In genomic region chr13:90430127-90430526, GRCh38 we compare ENCODE assay signal across 26 cellular contexts.
"Had no signal": no experiment of that assay in that cellular context is flagged by ENCODE, and none has a peak within 500 bp of the region (broad histone marks: within the 10 kb centered on the region; RNA-seq: fewer than 3 reads in every experiment).

No MANE protein-coding gene starts in this region.

- H3K27me3 ChIP-seq: SJCRH30 had no signal

- FAIRE-seq: bronchial epithelial cell had no signal

- H3K4me3 ChIP-seq: SJCRH30, SK-N-MC had no signal

- H3K9me3 ChIP-seq: SJCRH30 had no signal

- H3K4me1 ChIP-seq: SJCRH30 had no signal

- ATAC-seq: activated CD8-positive, alpha-beta T cell treated with anti-CD3 and anti-CD28 coated beads for 36 hours; Panc1 had no signal

- H3K27ac ChIP-seq: SJCRH30, SK-N-MC, WERI-Rb-1 had no signal

- H3K36me3 ChIP-seq: SJCRH30, WERI-Rb-1 had no signal

- DNase-seq: activated CD4-positive, alpha-beta T cell treated with anti-CD3 and anti-CD28 coated beads, Interleukin-2, amount 10 ng/mL, durations not matched to agents 24 days and 14 days; activated CD4-positive, alpha-beta T cell treated with anti-CD3 and anti-CD28 coated beads, Interleukin-2, amount 50 U/mL, for 4 hours; activated CD4-positive, CD25-positive, alpha-beta regulatory T cell; activated CD8-positive, alpha-beta T cell treated with anti-CD3 and anti-CD28 coated beads for 36 hours; activated gamma-delta T cell; activated naive CD4-positive, alpha-beta T cell treated with Interleukin-2 at 50 U/mL for 16 hours; activated naive CD8-positive, alpha-beta T cell treated with anti-CD3 and anti-CD28 coated beads, Interleukin-2, amount 10 ng/mL, durations not matched to agents 7 days and 5 days; activated T-cell treated with anti-CD3 and anti-CD28 coated beads, Interleukin-2, amount 50 U/mL, for 1 hour; anterior cingulate cortex; caudate nucleus; Kasumi-1; MM.1S; MV-4-11; NCI-H1092; NCI-H1436 treated with DMSO at 0.1 percent for 48 hours; NCI-H1694 treated with DMSO at 0.1 percent for 48 hours; NCI-H2029; NCI-H345; NCI-H524 treated with DMSO at 0.1 percent for 48 hours; SHP77; SJCRH30; T1000; WERI-Rb-1 had no signal
